7 cellular contexts compared by ENCODE assay signal in genomic region chr17:81035389-81036127, GRCh38. TPM values are rescaled to one million over a fixed set of nuclear protein-coding genes. Genes with fewer than 3 reads are reported as not detected.
A peak's percentile ranks its signal among the peaks of the same experiment; 100 is the strongest.
DNase-seq lines count a peak whose midpoint lies in the region; ATAC-seq and TF ChIP-seq lines count a peak whose summit lies in the region.

No MANE protein-coding gene starts in this region.

- peaks cover 48% of the 10 kb centered on the region for H3K79me2 ChIP-seq in smooth muscle cell (ENCODE audit: low read depth)

- peaks cover 51% of the 10 kb centered on the region for H4K20me1 ChIP-seq in smooth muscle cell (ENCODE audit: low read depth)

- H3K9ac ChIP-seq in iPS-15b (ENCODE audit: low read depth, low read length) = no peak overlapping the region
- H3K9ac ChIP-seq in smooth muscle cell (ENCODE audit: low read depth) = peak overlapping the region; percentile 79

- peak overlapping the region; percentile 96 for H3K4me2 ChIP-seq in smooth muscle cell

- DNase-seq in GM12864 (ENCODE audit: low read depth) (no peak), smooth muscle cell (lab: John Stamatoyannopoulos, UW; ENCODE audit: unreplicated experiment) (no peak), NCI-H2081 treated with DMSO at 0.1 percent for 48 hours (lab: John Stamatoyannopoulos, UW) (no peak), NCI-H1105 treated with DMSO at 0.1 percent for 48 hours (lab: John Stamatoyannopoulos, UW) (no peak)

- H3K9me3 Mint-ChIP-seq in activated naive CD8-positive, alpha-beta T cell (ENCODE audit: low read depth) = no peaks in the 10 kb centered on the region

- TF ChIP-seq CTCF in GM12864 (IDR thresholded peaks at IDR 0.05; ENCODE audit: low read depth, low read length, missing control alignments) (no peak), smooth muscle cell (IDR thresholded peaks at IDR 0.05; ENCODE audit: borderline replicate concordance, insufficient read depth, poor library complexity, severe bottlenecking) (no peak)

- peak overlapping the region; percentile 87 for H3K4me3 Mint-ChIP-seq in activated naive CD8-positive, alpha-beta T cell

- 3% methylated on average over 43 of the region's 80 CpGs for WGBS in smooth muscle cell (ENCODE audit: low lambda C conversion rate)

- peaks cover 23% of the 10 kb centered on the region for H3K4me1 Mint-ChIP-seq in activated naive CD8-positive, alpha-beta T cell (ENCODE audit: low read depth)

- H3K36me3 ChIP-seq in iPS-15b (ENCODE audit: control insufficient read depth, insufficient read depth, low read length) (peaks cover 4% of the 10 kb centered on the region), smooth muscle cell (ENCODE audit: low read depth) (no peaks in the 10 kb centered on the region)

- H3K27me3 Mint-ChIP-seq in activated naive CD8-positive, alpha-beta T cell = no peaks in the 10 kb centered on the region

- no peak overlapping the region for H3K27ac Mint-ChIP-seq in activated naive CD8-positive, alpha-beta T cell

- peak; percentile 13 for ATAC-seq in HG02973 (IDR thresholded peaks at IDR 0.05; ENCODE audit: unreplicated experiment)

- peaks cover 3% of the 10 kb centered on the region for H3F3A ChIP-seq in smooth muscle cell (ENCODE audit: low read depth)

- peak overlapping the region; percentile 48; the same call in 1 of the 2 replicates for H3K4me3 ChIP-seq in GM12864 (ENCODE audit: low read depth, low read length)
- peak overlapping the region; percentile 55 for H3K4me3 ChIP-seq in iPS-15b (ENCODE audit: low read depth, low read length)
- H3K4me3 ChIP-seq in smooth muscle cell = peak overlapping the region; percentile 85

- no peak overlapping the region for H2AFZ ChIP-seq in smooth muscle cell (ENCODE audit: low read depth)

- H3K4me1 ChIP-seq in iPS-15b (ENCODE audit: control insufficient read depth, insufficient read depth, low read length) (peaks cover 5% of the 10 kb centered on the region), smooth muscle cell (ENCODE audit: low read depth) (peaks cover 30% of the 10 kb centered on the region)

- H3K9me3 ChIP-seq in iPS-15b (ENCODE audit: control insufficient read depth, insufficient read depth, low read length) = no peaks in the 10 kb centered on the region
- no peaks in the 10 kb centered on the region for H3K9me3 ChIP-seq in smooth muscle cell (replicated peaks; ENCODE audit: low read depth)

- peaks cover 2% of the 10 kb centered on the region for H3K27me3 ChIP-seq in iPS-15b (ENCODE audit: control insufficient read depth, insufficient read depth, low read length)
- H3K27me3 ChIP-seq in smooth muscle cell (ENCODE audit: low read depth) = no peaks in the 10 kb centered on the region

- peak overlapping the region; percentile 67 for H3K27ac ChIP-seq in smooth muscle cell (ENCODE audit: low read depth)

- H3K36me3 Mint-ChIP-seq in activated naive CD8-positive, alpha-beta T cell = no peaks in the 10 kb centered on the region

RNA-seq across cellular contexts. Expression of gene BAIAP2, which starts 0.6 kb away (rescaled TPM):
- total RNA-seq in smooth muscle cell = 27.8 and 41.9 TPM in 2 replicates
- polyA plus RNA-seq in smooth muscle cell = 26.6 and 47.2 TPM in 2 replicates

RNA-seq across cellular contexts. Expression of gene CHMP6, which starts 43.9 kb away (rescaled TPM):
- 5.8 and 11.9 TPM in 2 replicates for total RNA-seq in smooth muscle cell
- polyA plus RNA-seq in smooth muscle cell = 21.5 and 30.9 TPM in 2 replicates
